In genomic region chr5:109597893-109598292, GRCh38 we compare ENCODE assay signal across 5 cellular contexts.
"Had no signal": no experiment of that assay in that cellular context is flagged by ENCODE, and none has a peak within 500 bp of the region (broad histone marks: within the 10 kb centered on the region; RNA-seq: fewer than 3 reads in every experiment).

No MANE protein-coding gene starts in this region.

- H3K36me3 Mint-ChIP-seq: IgD-negative memory B cell had no signal

- H3K4me3 Mint-ChIP-seq: GM23338, H9, IgD-negative memory B cell had no signal

- H3K4me3 ChIP-seq: GM23338 had no signal

- H3K27ac Mint-ChIP-seq: GM23338, H9, IgD-negative memory B cell had no signal

- ATAC-seq: GM23338 had no signal

- DNase-seq: H9, HCEC 1CT, KBM-7 had no signal

- H3K9me3 Mint-ChIP-seq: GM23338, H9 had no signal

- H3K4me1 Mint-ChIP-seq: IgD-negative memory B cell had no signal
